Comparison of ENCODE assay signal across 9 cellular contexts in genomic region chr3:33664195-33664594, GRCh38. TPM values are rescaled to one million over a fixed set of nuclear protein-coding genes. Genes with fewer than 3 reads are reported as not detected.
DNase-seq lines count a peak whose midpoint lies in the region; ATAC-seq and TF ChIP-seq lines count a peak whose summit lies in the region.
"Had no signal": no experiment of that assay in that cellular context is flagged by ENCODE, and none has a peak within 500 bp of the region (broad histone marks: within the 10 kb centered on the region; RNA-seq: fewer than 3 reads in every experiment).

No MANE protein-coding gene starts in this region.

- H4K20me1 ChIP-seq in HCT116 (ENCODE audit: insufficient read depth) = no peaks in the 10 kb centered on the region

- no peaks in the 10 kb centered on the region for H3K27me3 Mint-ChIP-seq in dendritic cell treated with granulocyte-macrophage colony-stimulating factor and Interleukin-4, amounts not matched to agents 40 ng/mL and 50 ng/mL, for 4 days

- no peak for TF ChIP-seq POLR2A in HCT116 (IDR thresholded peaks at IDR 0.05; ENCODE audit: borderline replicate concordance, extremely low read depth, insufficient read depth, insufficient read length)

- H3K4me3 Mint-ChIP-seq in dendritic cell treated with granulocyte-macrophage colony-stimulating factor and Interleukin-4, amounts not matched to agents 40 ng/mL and 50 ng/mL, for 4 days = no peak overlapping the region

- no peak for TF ChIP-seq RAD21 in HCT116 (IDR thresholded peaks at IDR 0.05; ENCODE audit: low read depth)

- RAD21 ChIA-PET in HCT116 (lab: Charles Lee; ENCODE audit: low non-redundant PET in 1 of 2, low total read pairs in 2 of 2, uncharacterized antibody in 2 of 2, unreplicated experiment in 2 of 2) = no interaction called here

- TF ChIP-seq CTCF in HCT116 (IDR thresholded peaks at IDR 0.05 in 2 of 3, conservative IDR thresholded peaks at IDR 0.05 in 1 of 3; ENCODE audit: borderline replicate concordance in 1 of 3, insufficient read depth in 1 of 3, low read depth in 2 of 3, low read length in 2 of 3) = no peak

- H3K4me2 ChIP-seq in HCT116 (ENCODE audit: low read length) (no peak overlapping the region), skeletal muscle satellite cell (ENCODE audit: low read length) (peak overlapping the region; percentile 69)

- no peak overlapping the region for H3K27ac ChIP-seq in HCT116 (ENCODE audit: low read depth, low read length)

- no peaks in the 10 kb centered on the region for H3K9me2 ChIP-seq in HCT116 (ENCODE audit: insufficient read depth)

- H3K4me1 ChIP-seq in HCT116 (ENCODE audit: control insufficient read depth in 1 of 2, insufficient read depth in 2 of 2, low read length in 2 of 2) = peaks cover 0 to 11% of the 10 kb centered on the region in 2 experiments; a peak in 2 of 4 replicates
- peaks cover 42% of the 10 kb centered on the region for H3K4me1 ChIP-seq in skeletal muscle satellite cell (ENCODE audit: control insufficient read depth, insufficient read depth, low read length)

- no peaks in the 10 kb centered on the region for H3K36me3 ChIP-seq in HCT116 (ENCODE audit: control insufficient read depth in 1 of 2, insufficient read depth in 2 of 2, low read length in 2 of 2)
- no peaks in the 10 kb centered on the region for H3K36me3 ChIP-seq in skeletal muscle satellite cell (ENCODE audit: insufficient read depth, low read length)

- no peaks in the 10 kb centered on the region for H3K9me3 Mint-ChIP-seq in dendritic cell treated with granulocyte-macrophage colony-stimulating factor and Interleukin-4, amounts not matched to agents 40 ng/mL and 50 ng/mL, for 4 days

- peaks cover 31% of the 10 kb centered on the region for H3K36me3 Mint-ChIP-seq in dendritic cell treated with granulocyte-macrophage colony-stimulating factor and Interleukin-4, amounts not matched to agents 40 ng/mL and 50 ng/mL, for 4 days (ENCODE audit: low read depth)

- H3K79me2 ChIP-seq in HCT116 (ENCODE audit: insufficient read depth, low read length) = peaks cover 7% of the 10 kb centered on the region; the same call in 1 of the 2 replicates

- DNase-seq in HCT116 (ENCODE audit: low read depth, low spot score) (no peak), OCI-M1 (lab: John Stamatoyannopoulos, UW) (peak; percentile 72), ecto neural progenitor cell (ENCODE audit: low spot score) (no peak), DMS153 (lab: John Stamatoyannopoulos, UW) (no peak)
- DNase-seq: activated CD4-positive, alpha-beta T cell treated with anti-CD3 and anti-CD28 coated beads for 48 hours; midbrain had no signal

- no peak overlapping the region for H3K9ac ChIP-seq in HCT116 (ENCODE audit: low read length)
- H3K9ac ChIP-seq in skeletal muscle satellite cell (ENCODE audit: low read depth, low read length) = no peak overlapping the region

- no peak overlapping the region for H2AFZ ChIP-seq in HCT116 (ENCODE audit: low read depth, low read length, poor library complexity, severe bottlenecking)

- H3K4me3 ChIP-seq in HCT116 (replicated peaks in 1 of 2; ENCODE audit: low read depth in 1 of 2, low read length in 2 of 2) (no peak overlapping the region), skeletal muscle satellite cell (ENCODE audit: low read length) (peak overlapping the region; percentile 17)

- peak overlapping the region; percentile 63 for H3K27ac Mint-ChIP-seq in dendritic cell treated with granulocyte-macrophage colony-stimulating factor and Interleukin-4, amounts not matched to agents 40 ng/mL and 50 ng/mL, for 4 days

- CTCF ChIA-PET in HCT116 (lab: Charles Lee) = no interaction called here

- intact Hi-C loops in HCT116 (cut with micrococcal nuclease) = no loop called here
- intact Hi-C loops in dendritic cell treated with granulocyte-macrophage colony-stimulating factor and Interleukin-4, amounts not matched to agents 40 ng/mL and 50 ng/mL, for 4 days (cut with micrococcal nuclease) = no loop called here

- H3K9me3 ChIP-seq in HCT116 (ENCODE audit: control insufficient read depth in 1 of 2, insufficient read depth in 1 of 2, low read depth in 1 of 2, low read length in 2 of 2) = no peaks in the 10 kb centered on the region
- H3K9me3 ChIP-seq in skeletal muscle satellite cell (replicated peaks; ENCODE audit: low read length) = no peaks in the 10 kb centered on the region

- H3K27me3 ChIP-seq in HCT116 (ENCODE audit: insufficient read depth, low read length) (no peaks in the 10 kb centered on the region), skeletal muscle satellite cell (ENCODE audit: control insufficient read depth, insufficient read depth, low read length) (no peaks in the 10 kb centered on the region)

- BruUV-seq in HCT116 (replicated peaks; lab: Mats Ljungman, UMichigan) = no TSS peak

- no peak for ATAC-seq in HCT116
- no peak for ATAC-seq in HG02588 (IDR thresholded peaks at IDR 0.05; ENCODE audit: unreplicated experiment)

- H3K4me1 Mint-ChIP-seq in dendritic cell treated with granulocyte-macrophage colony-stimulating factor and Interleukin-4, amounts not matched to agents 40 ng/mL and 50 ng/mL, for 4 days (ENCODE audit: low read depth) = peaks cover 35% of the 10 kb centered on the region

- POLR2A ChIA-PET in HCT116 (lab: Charles Lee) = no interaction called here

TF ChIP-seq in HCT116, 20 proteins besides CTCF, POLR2A, EP300 and RAD21:
- TF ChIP-seq TCF7L2 (IDR thresholded peaks at IDR 0.05; ENCODE audit: borderline replicate concordance, extremely low read depth, insufficient read depth, insufficient read length) = no peak
- no peak for TF ChIP-seq ATF3 (IDR thresholded peaks at IDR 0.05)
- 0 out of 2 replicates have a peak, but pooled peaks have one; percentile 29 for TF ChIP-seq CEBPB (IDR thresholded peaks at IDR 0.05; ENCODE audit: low read depth)
- TF ChIP-seq FOSL1 (IDR thresholded peaks at IDR 0.05; ENCODE audit: low read depth) = peak; percentile 36; the same call in 1 of the 2 replicates
- TF ChIP-seq JUND (IDR thresholded peaks at IDR 0.05) = 0 out of 2 replicates have a peak, but pooled peaks have one; percentile 10
- TF ChIP-seq SIN3A (IDR thresholded peaks at IDR 0.05; ENCODE audit: low read depth) = no peak

RNA-seq across cellular contexts. Expression of gene CLASP2, which starts 53.9 kb away (rescaled TPM):
- total RNA-seq in HCT116 (2021; ENCODE audit: unreplicated experiment) = 36.3 TPM
- polyA plus RNA-seq in HCT116 (2012) = 9.1 and 9.7 TPM in 2 replicates
- 35.0 and 35.6 TPM in 2 replicates for total RNA-seq in skeletal muscle satellite cell (2012; rRNA removed)
